ENCODE assay signal across 17 cellular contexts in the genomic region with DNA sequence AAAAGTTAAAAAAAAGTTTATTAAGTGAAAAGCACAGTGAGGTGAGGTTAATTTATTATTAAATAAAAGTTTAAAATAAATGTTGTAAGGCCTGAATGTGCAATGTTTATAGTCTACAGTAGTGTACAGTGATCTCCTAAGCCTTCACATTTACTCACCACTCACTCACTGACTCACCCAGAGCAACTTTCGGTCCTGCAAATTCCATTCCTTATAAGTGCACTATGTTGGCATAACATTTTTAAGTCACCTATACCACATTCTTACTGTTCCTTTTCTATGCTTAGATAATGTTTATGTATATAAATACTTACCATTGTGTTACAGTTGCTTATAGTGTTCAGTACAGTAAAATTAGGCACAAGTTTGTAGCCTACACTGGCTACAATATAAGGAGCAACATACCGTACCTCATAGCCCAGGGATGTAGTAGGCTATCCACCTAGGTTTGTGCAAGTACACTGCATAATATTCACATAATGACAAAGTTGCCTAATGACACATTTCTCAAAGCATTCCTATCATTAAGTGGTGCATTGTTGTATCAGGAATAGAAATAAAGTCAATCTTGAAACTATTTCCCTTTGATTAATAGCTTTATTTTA.
DNase-seq lines count a peak whose midpoint lies in the region; ATAC-seq and TF ChIP-seq lines count a peak whose summit lies in the region.
"Had no signal": no experiment of that assay in that cellular context is flagged by ENCODE, and none has a peak within 500 bp of the region (broad histone marks: within the 10 kb centered on the region; RNA-seq: fewer than 3 reads in every experiment).

No MANE protein-coding gene starts in this region.

- in situ Hi-C loops in G401 (cut with HindIII; ENCODE audit: low sequenced_read_pairs) = no loop called here

- TF ChIP-seq CTCF in RWPE2 (IDR thresholded peaks at IDR 0.05; ENCODE audit: poor library complexity, severe bottlenecking) = no peak
- no peak for TF ChIP-seq CTCF in esophagus muscularis mucosa (IDR thresholded peaks at IDR 0.05)
- no peak for TF ChIP-seq CTCF in retinal pigment epithelial cell (conservative IDR thresholded peaks at IDR 0.05; ENCODE audit: low read depth, low read length)
- TF ChIP-seq CTCF in ovary (IDR thresholded peaks at IDR 0.05) = no peak

- TF ChIP-seq EP300 in esophagus muscularis mucosa (IDR thresholded peaks at IDR 0.05) (no peak), ovary (IDR thresholded peaks at IDR 0.05) (no peak)

- H3K27ac ChIP-seq in RWPE2 (ENCODE audit: poor library complexity, severe bottlenecking) = no peak overlapping the region
- H3K27ac ChIP-seq in esophagus muscularis mucosa (replicated peaks in 1 of 4) = peak overlapping the region; percentile 44 to 60 (median 53)
- H3K27ac ChIP-seq in ovary = no peak overlapping the region
- H3K27ac ChIP-seq: body of pancreas had no signal

- WGBS in esophagus muscularis mucosa = 48% methylated on average over 2 of the region's 2 CpGs
- WGBS in ovary, 3 donors = 78 to 92% (median 84%) methylated on average over 2 of the region's 2 CpGs

- H3K4me3 ChIP-seq in RWPE2 (ENCODE audit: severe bottlenecking) (no peak overlapping the region), esophagus muscularis mucosa (no peak overlapping the region), retinal pigment epithelial cell (ENCODE audit: low read length) (no peak overlapping the region), ovary (no peak overlapping the region)
- H3K4me3 ChIP-seq: body of pancreas had no signal

- intact Hi-C loops in esophagus muscularis mucosa (cut with DNase I) (no loop called here), ovary (cut with DNase I) (no loop called here)

- TF ChIP-seq POLR2A in esophagus muscularis mucosa (IDR thresholded peaks at IDR 0.05; ENCODE audit: low read depth) (no peak), ovary (IDR thresholded peaks at IDR 0.05) (no peak)

- peak; percentile 99 for ATAC-seq in RWPE2 (ENCODE audit: low read depth)
- ATAC-seq: body of pancreas, HCT116, natural killer cell had no signal

- H3K9me3 ChIP-seq in RWPE2 (ENCODE audit: severe bottlenecking) (no peaks in the 10 kb centered on the region), esophagus muscularis mucosa (no peaks in the 10 kb centered on the region), ovary (no peaks in the 10 kb centered on the region)
- H3K9me3 ChIP-seq: body of pancreas had no signal

- H3K27me3 ChIP-seq in RWPE2 (ENCODE audit: insufficient read depth, poor library complexity, severe bottlenecking) (no peaks in the 10 kb centered on the region), esophagus muscularis mucosa (no peaks in the 10 kb centered on the region), ovary (no peaks in the 10 kb centered on the region)
- H3K27me3 ChIP-seq: body of pancreas had no signal

- H3K4me1 ChIP-seq in RWPE2 (ENCODE audit: insufficient read depth, poor library complexity, severe bottlenecking) = peaks cover 11% of the 10 kb centered on the region
- peaks cover 0 to 7% (median 2%) of the 10 kb centered on the region in 4 donors for H3K4me1 ChIP-seq in esophagus muscularis mucosa
- no peaks in the 10 kb centered on the region for H3K4me1 ChIP-seq in ovary (ENCODE audit: insufficient read depth)
- H3K4me1 ChIP-seq: body of pancreas had no signal

- no peaks in the 10 kb centered on the region for H3K36me3 ChIP-seq in RWPE2 (ENCODE audit: low read depth)
- no peaks in the 10 kb centered on the region for H3K36me3 ChIP-seq in esophagus muscularis mucosa
- no peaks in the 10 kb centered on the region for H3K36me3 ChIP-seq in ovary

- DNase-seq in H4 (ENCODE audit: low spot score) (peak; percentile 42), RWPE2 (ENCODE audit: low spot score) (no peak), esophagus muscularis mucosa (ENCODE audit: extremely low spot score) (no peak), retinal pigment epithelial cell (ENCODE audit: low read depth) (peak; percentile 39), G401 (ENCODE audit: low spot score) (no peak), Kasumi-1 (lab: John Stamatoyannopoulos, UW) (no peak), ovary (no peak)
- no peak for DNase-seq in activated CD4-positive, alpha-beta T cell treated with anti-CD3 and anti-CD28 coated beads, Interleukin-2, amount 50 U/mL, for 4 hours
- DNase-seq: activated CD4-positive, alpha-beta T cell treated with anti-CD3 and anti-CD28 coated beads, Interleukin-2, amount 10 ng/mL, durations not matched to agents 24 days and 14 days; body of pancreas; COR-L47; erythroblast; mesendoderm; natural killer cell; posterior cingulate gyrus; stimulated activated CD4-positive, alpha-beta T cell treated with anti-CD3 and anti-CD28 coated beads, Interleukin-4, amount 100 ng/mL, for 4 hours had no signal

Comparison
In these comparisons a context has a peak if more than half of its experiments do, and no peak if none do; other contexts are left out.
1. DNase-seq: peak in H4 (single experiment) and retinal pigment epithelial cell (single experiment); none in RWPE2 (single experiment), esophagus muscularis mucosa (single experiment), G401 (single experiment), Kasumi-1 (0 of 2), ovary (0 of 5) and activated CD4-positive, alpha-beta T cell treated with anti-CD3 and anti-CD28 coated beads, Interleukin-2, amount 50 U/mL, for 4 hours (0 of 2).
2. H3K27ac ChIP-seq: peak in esophagus muscularis mucosa (4 of 4); none in RWPE2 (single experiment) and ovary (0 of 2).